ENCODE assay signal across 8 cellular contexts in genomic region chr1:21668232-21669032, GRCh38. TPM values are rescaled to one million over a fixed set of nuclear protein-coding genes. Genes with fewer than 3 reads are reported as not detected.
DNase-seq lines count a peak whose midpoint lies in the region; ATAC-seq, FAIRE-seq and TF ChIP-seq lines count a peak whose summit lies in the region.

No MANE protein-coding gene starts in this region.

- no peaks in the 10 kb centered on the region for H3K9me3 ChIP-seq in adrenal gland (replicated peaks in 1 of 3)
- no peaks in the 10 kb centered on the region for H3K9me3 ChIP-seq in kidney (ENCODE audit: control insufficient read depth in 1 of 2, low read length in 2 of 2)

- peaks cover 3% of the 10 kb centered on the region for H3K4me1 Mint-ChIP-seq in activated T-cell treated with anti-CD3 and anti-CD28 coated beads, Interleukin-2, amount 50 U/mL, for 4 hours (ENCODE audit: low read depth)

- H3K27me3 ChIP-seq in adrenal gland: no peaks in the 10 kb centered on the region

- FAIRE-seq in kidney (lab: Jason Lieb, UNC): no peak

- H3K36me3 Mint-ChIP-seq in activated T-cell treated with anti-CD3 and anti-CD28 coated beads, Interleukin-2, amount 50 U/mL, for 4 hours (ENCODE audit: insufficient read depth): no peaks in the 10 kb centered on the region

- H3K27me3 Mint-ChIP-seq in activated T-cell treated with anti-CD3 and anti-CD28 coated beads, Interleukin-2, amount 50 U/mL, for 4 hours (ENCODE audit: low read depth): peaks cover 29% of the 10 kb centered on the region

- DNase-seq in activated T-cell treated with anti-CD3 and anti-CD28 coated beads, Interleukin-2, amount 50 U/mL, for 4 hours: no peak
- DNase-seq in activated T-cell treated with anti-CD3 and anti-CD28 coated beads, Interleukin-2, amount 50 U/mL, for 1 hour: no peak
- peak in 6 of 7 donors; percentile 61 to 74 (median 65) for DNase-seq in adrenal gland
- DNase-seq in kidney: no peak
- DNase-seq in HUDEP-2 (lab: John Stamatoyannopoulos, UW; ENCODE audit: unreplicated experiment in 76 of 76): no peak
- DNase-seq in stimulated activated naive CD4-positive, alpha-beta T cell (lab: John Stamatoyannopoulos, UW): no peak

- no peak for ATAC-seq in activated T-cell treated with anti-CD3 and anti-CD28 coated beads, Interleukin-2, amount 50 U/mL, for 4 hours
- no peak for ATAC-seq in GM21619 (IDR thresholded peaks at IDR 0.05; ENCODE audit: unreplicated experiment)

- H3K4me3 Mint-ChIP-seq in activated T-cell treated with anti-CD3 and anti-CD28 coated beads, Interleukin-2, amount 50 U/mL, for 4 hours: peak overlapping the region; percentile 50

- intact Hi-C loops in adrenal gland (cut with DNase I) (no loop called here), kidney (cut with DNase I) (no loop called here)

- H3K36me3 ChIP-seq in adrenal gland (replicated peaks in 1 of 2): no peaks in the 10 kb centered on the region
- no peaks in the 10 kb centered on the region for H3K36me3 ChIP-seq in kidney (ENCODE audit: control insufficient read depth in 1 of 2, insufficient read depth in 2 of 2, low read length in 2 of 2)

- no peak for TF ChIP-seq POLR2A in adrenal gland (IDR thresholded peaks at IDR 0.05)

- H3K4me1 ChIP-seq in adrenal gland (replicated peaks in 1 of 2): peaks cover 44 to 73% of the 10 kb centered on the region in 2 donors
- peaks cover 19 to 31% of the 10 kb centered on the region in 2 donors for H3K4me1 ChIP-seq in kidney (ENCODE audit: control insufficient read depth in 1 of 2, insufficient read depth in 1 of 2, low read depth in 1 of 2, low read length in 2 of 2)

- H3K4me3 ChIP-seq in adrenal gland: peak overlapping the region in 2 of 4 donors; percentile 32 to 82
- peak overlapping the region; percentile 32 to 52 for H3K4me3 ChIP-seq in kidney (ENCODE audit: low read length in 2 of 2)

- H3K27ac ChIP-seq in adrenal gland: peak overlapping the region; percentile 58 to 90 (median 73)
- no peak overlapping the region for H3K27ac ChIP-seq in kidney (ENCODE audit: low read depth in 2 of 2, low read length in 2 of 2)
- H3K27ac ChIP-seq in temporal lobe (ENCODE audit: low read depth, low read length): peak overlapping the region; percentile 69

- WGBS in adrenal gland, 4 donors: 1 to 40% (median 5%) methylated on average over 1 to 36 of the region's 36 CpGs

- H3K9ac ChIP-seq in kidney (ENCODE audit: low read length in 2 of 2): no peak overlapping the region

- H3K9me3 Mint-ChIP-seq in activated T-cell treated with anti-CD3 and anti-CD28 coated beads, Interleukin-2, amount 50 U/mL, for 4 hours: no peaks in the 10 kb centered on the region

- TF ChIP-seq CTCF in adrenal gland (IDR thresholded peaks at IDR 0.05): peak in 1 of 6 experiments; percentile 4
- no peak for TF ChIP-seq CTCF in kidney (IDR thresholded peaks at IDR 0.05; ENCODE audit: borderline replicate concordance, extremely low read depth, insufficient read depth)

RNA-seq across cellular contexts. Expression of gene RAP1GAP, which starts 0.7 kb away (rescaled TPM):
- 1 to 10 TPM in 2 of 3 donors, under 1 TPM in 1; 0.46 to 1.4 (median 1.2) TPM for total RNA-seq in activated T-cell treated with anti-CD3 and anti-CD28 coated beads, Interleukin-2, amount 50 U/mL, for 4 hours
- total RNA-seq in adrenal gland (100 to 1,000 TPM in 3 of 8 donors, 10 to 100 TPM in 5; 52.4 to 409 (median 90.0) TPM), kidney (39.2 TPM), temporal lobe (22.6 TPM)
- polyA plus RNA-seq in adrenal gland (100 to 1,000 TPM in 2 of 3 donors, 10 to 100 TPM in 1; 62.4 to 250 (median 105) TPM), kidney (ENCODE audit: insufficient read depth, low read depth, low replicate concordance) (200 TPM)

Comparison
In these comparisons a context has a peak if more than half of its experiments do, and no peak if none do; other contexts are left out.
1. DNase-seq: peak in adrenal gland (6 of 7); none in activated T-cell treated with anti-CD3 and anti-CD28 coated beads, Interleukin-2, amount 50 U/mL, for 4 hours (single experiment), activated T-cell treated with anti-CD3 and anti-CD28 coated beads, Interleukin-2, amount 50 U/mL, for 1 hour (single experiment), kidney (single experiment), HUDEP-2 (0 of 76) and stimulated activated naive CD4-positive, alpha-beta T cell (0 of 6).
2. H3K27ac ChIP-seq: peak in adrenal gland (5 of 5) and temporal lobe (single experiment); none in kidney (0 of 2).